21 cellular contexts compared by ENCODE assay signal in the genomic region with DNA sequence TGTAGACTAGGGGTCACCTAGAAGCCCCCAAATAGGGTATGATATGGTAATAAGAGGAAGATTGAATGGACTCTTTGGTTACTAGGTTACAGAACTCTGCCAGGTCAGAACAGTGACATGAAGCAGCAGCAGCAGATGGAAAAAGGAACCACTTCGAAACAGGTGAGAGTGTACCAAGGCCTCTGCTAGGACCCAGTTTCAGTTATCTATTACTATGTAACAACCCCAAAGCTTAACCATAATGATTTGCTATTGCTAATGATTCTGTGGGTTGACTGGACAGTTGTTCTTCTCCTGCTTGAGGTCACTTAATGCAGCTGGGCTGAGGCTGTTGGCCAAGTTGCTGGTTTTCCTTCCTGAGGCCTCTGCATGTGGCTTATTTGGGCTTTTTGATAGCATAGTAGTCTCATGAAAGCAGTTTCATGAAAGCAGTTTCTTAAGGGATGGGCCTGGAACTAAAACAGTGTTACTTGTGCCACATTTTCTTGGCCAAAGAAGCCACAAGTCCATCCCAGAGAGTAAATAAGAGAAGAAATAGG. TPM values are rescaled to one million over a fixed set of nuclear protein-coding genes. Genes with fewer than 3 reads are reported as not detected.
DNase-seq lines count a peak whose midpoint lies in the region; ATAC-seq and TF ChIP-seq lines count a peak whose summit lies in the region.
"Had no signal": no experiment of that assay in that cellular context is flagged by ENCODE, and none has a peak within 500 bp of the region (broad histone marks: within the 10 kb centered on the region; RNA-seq: fewer than 3 reads in every experiment).

No MANE protein-coding gene starts in this region.

- H3K27me3 Mint-ChIP-seq in MCF 10A (ENCODE audit: insufficient read depth, unreplicated experiment) (peaks cover 10% of the 10 kb centered on the region), T-cell (peaks cover 8 to 9% of the 10 kb centered on the region in 2 donors)

- no TSS peak for BruUV-seq in MCF 10A (replicated peaks; lab: Mats Ljungman, UMichigan)
- BruUV-seq in mammary epithelial cell (replicated peaks; lab: Mats Ljungman, UMichigan) = no TSS peak

- no peaks in the 10 kb centered on the region for H3K27me3 ChIP-seq in mammary epithelial cell (ENCODE audit: insufficient read depth, low read length)

- H3K36me3 Mint-ChIP-seq in MCF 10A (ENCODE audit: insufficient read depth, unreplicated experiment) (no peaks in the 10 kb centered on the region), T-cell (no peaks in the 10 kb centered on the region)
- H3K36me3 Mint-ChIP-seq: CD14-positive monocyte had no signal

- no peaks in the 10 kb centered on the region for H3K36me3 ChIP-seq in mammary epithelial cell (ENCODE audit: insufficient read depth, low read length)
- H3K36me3 ChIP-seq: HAP-1 had no signal

- CTCF ChIA-PET in MCF 10A (lab: Yijun Ruan, JAX) (interaction anchor here (0.5 to 1.5 kb wide), 2 partner anchors 12 to 93 kb away, joined by 3 to 5 read pairs; no protein-coding TSS in a partner anchor), mammary epithelial cell (lab: Charles Lee; ENCODE audit: low non-redundant PET) (no interaction called here), T-cell (lab: Charles Lee) (interaction anchor here (0.7 to 1.1 kb wide), 2 partner anchors 89 to 1244 kb away, joined by 3 to 4 read pairs; no protein-coding TSS in a partner anchor)

- H3K4me3 ChIP-seq in mammary epithelial cell (replicated peaks in 1 of 3; ENCODE audit: insufficient read depth in 1 of 3, low read depth in 2 of 3, low read length in 3 of 3) = no peak overlapping the region
- H3K4me3 ChIP-seq in astrocyte of the cerebellum (ENCODE audit: low read depth, low read length) = no peak overlapping the region
- H3K4me3 ChIP-seq in fibroblast of villous mesenchyme (ENCODE audit: low read depth, low read length) = no peak overlapping the region
- H3K4me3 ChIP-seq: HAP-1 had no signal

- in situ Hi-C loops in mammary epithelial cell (cut with MboI; ENCODE audit: low sequenced_read_pairs in 2 of 2) = no loop called here
- in situ Hi-C loops in astrocyte of the cerebellum (cut with HindIII; ENCODE audit: low sequenced_read_pairs) = loop anchor here (5.0 kb wide), 1 partner anchor 229 kb away; no protein-coding TSS in a partner anchor

- H3K27ac ChIP-seq in mammary epithelial cell (ENCODE audit: insufficient read depth, low read depth, low read length) = no peak overlapping the region
- H3K27ac ChIP-seq: 22Rv1 had no signal

- no peaks in the 10 kb centered on the region for H3K4me1 ChIP-seq in mammary epithelial cell (ENCODE audit: insufficient read depth, low read length)
- H3K4me1 ChIP-seq: HAP-1 had no signal

- H3K9me3 ChIP-seq in mammary epithelial cell (replicated peaks; ENCODE audit: insufficient read depth, low read length) = no peaks in the 10 kb centered on the region
- H3K9me3 ChIP-seq: HAP-1, SK-N-SH had no signal

- TF ChIP-seq CTCF in MCF 10A (IDR thresholded peaks at IDR 0.05; ENCODE audit: unreplicated experiment) (no peak), mammary epithelial cell (conservative IDR thresholded peaks at IDR 0.05 in 1 of 2, IDR thresholded peaks at IDR 0.05 in 1 of 2; ENCODE audit: extremely low read depth in 1 of 2, insufficient read depth in 1 of 2, low read depth in 1 of 2, low read length in 2 of 2) (no peak), astrocyte of the cerebellum (IDR thresholded peaks at IDR 0.05; ENCODE audit: low read depth, low read length, missing control alignments) (no peak), fibroblast of villous mesenchyme (IDR thresholded peaks at IDR 0.05; ENCODE audit: insufficient read depth, low read depth, low read length) (no peak)

- ATAC-seq in T-cell (replicated peaks in 1 of 4) = no peak
- no peak for ATAC-seq in HG03025 (IDR thresholded peaks at IDR 0.05; ENCODE audit: low FRiP score, unreplicated experiment)
- ATAC-seq: PC-3 had no signal

- intact Hi-C loops in MCF 10A (cut with micrococcal nuclease) = no loop called here
- intact Hi-C loops in mammary epithelial cell (cut with micrococcal nuclease) = no loop called here

- no peak overlapping the region for H3K9ac ChIP-seq in mammary epithelial cell (ENCODE audit: insufficient read depth, low read length)
- H3K9ac ChIP-seq: SK-N-SH had no signal

- H3K79me2 ChIP-seq in mammary epithelial cell (ENCODE audit: insufficient read depth, low read length) = no peaks in the 10 kb centered on the region

- H3K4me3 Mint-ChIP-seq in MCF 10A (ENCODE audit: unreplicated experiment) (no peak overlapping the region), T-cell (no peak overlapping the region)
- H3K4me3 Mint-ChIP-seq: CD14-positive monocyte had no signal

- 100% methylated on average over 1 of the region's 1 CpG for WGBS in mammary epithelial cell (ENCODE audit: low coverage, missing lambda C conversion rate)

- DNase-seq in MCF 10A (ENCODE audit: unreplicated experiment) (no peak), mammary epithelial cell (no peak), astrocyte of the cerebellum (ENCODE audit: low read depth) (peak; percentile 4), fibroblast of villous mesenchyme (ENCODE audit: low read depth) (peak; percentile 33), T-cell (no peak), NCI-H187 (lab: John Stamatoyannopoulos, UW) (no peak)
- DNase-seq in stimulated activated CD4-positive, alpha-beta T cell treated with anti-CD3 and anti-CD28 coated beads, Interleukin-4, amount 100 ng/mL, for 1 hour = no peak
- DNase-seq: DND-41, MM.1S, NCI-H1105, NCI-H2227 treated with DMSO at 0.1 percent for 48 hours, NCI-H524, NCI-H82, PC-3, RPMI8226, SHP77 treated with DMSO at 0.1 percent for 48 hours, SK-N-SH had no signal

- no peaks in the 10 kb centered on the region for H4K20me1 ChIP-seq in mammary epithelial cell (ENCODE audit: insufficient read depth, low read length)

- dilution Hi-C loops in mammary epithelial cell (cut with HindIII; ENCODE audit: low sequenced_read_pairs) = loop anchor here (5.0 kb wide), 1 partner anchor 84 kb away; no protein-coding TSS in a partner anchor

- H3K9me3 Mint-ChIP-seq in MCF 10A (ENCODE audit: unreplicated experiment) (no peaks in the 10 kb centered on the region), T-cell (no peaks in the 10 kb centered on the region)

- no peak overlapping the region for H2AFZ ChIP-seq in mammary epithelial cell (ENCODE audit: low read depth, low read length)

- H3K27ac Mint-ChIP-seq in MCF 10A (ENCODE audit: low read depth, unreplicated experiment) (peak overlapping the region; percentile 76), T-cell (no peak overlapping the region)

- no peak overlapping the region for H3K4me2 ChIP-seq in mammary epithelial cell (ENCODE audit: insufficient read depth, low read depth, low read length)
- H3K4me2 ChIP-seq: SK-N-SH had no signal

- POLR2A ChIA-PET in MCF 10A (lab: Yijun Ruan, JAX) (no interaction called here), T-cell (lab: Charles Lee) (no interaction called here)

- H3K4me1 Mint-ChIP-seq in MCF 10A (ENCODE audit: insufficient read depth, unreplicated experiment) = peaks cover 6% of the 10 kb centered on the region
- no peaks in the 10 kb centered on the region for H3K4me1 Mint-ChIP-seq in T-cell

RNA-seq across cellular contexts. Expression of a gene that starts 17.6 kb away (rescaled TPM):
- total RNA-seq in MCF 10A (2022) (0.84 and 1.1 TPM in 2 replicates), mammary epithelial cell (under 1 TPM; 0.56 to 0.83 TPM), fibroblast of villous mesenchyme (0.32 and 0.43 TPM in 2 replicates), T-cell (1 to 10 TPM in 1 of 5 donors, under 1 TPM in 4; 0.28 to 1.1 (median 0.82) TPM)
- 1.0 TPM for polyA plus RNA-seq in mammary epithelial cell
- not detected for polyA minus RNA-seq in mammary epithelial cell
- polyA plus RNA-seq: CD14-positive monocyte had no signal

RNA-seq across cellular contexts. Expression of a gene that starts 17.7 kb away (rescaled TPM):
- total RNA-seq in MCF 10A (2022) (51.8 and 54.0 TPM in 2 replicates), mammary epithelial cell (10 to 100 TPM; 42.8 to 50.2 TPM), fibroblast of villous mesenchyme (33.2 and 54.0 TPM in 2 replicates), T-cell (10 to 100 TPM; 47.2 to 59.1 (median 50.6) TPM)
- 79.6 TPM for polyA plus RNA-seq in mammary epithelial cell
- 39.5 TPM for polyA minus RNA-seq in mammary epithelial cell

RNA-seq across cellular contexts. Expression of a gene that starts 27.0 kb away (rescaled TPM):
- total RNA-seq in MCF 10A (2022) = 6.6 and 7.8 TPM in 2 replicates
- total RNA-seq in mammary epithelial cell = 10 to 100 TPM; 10.2 to 14.5 TPM
- 5.5 TPM for polyA plus RNA-seq in mammary epithelial cell
- polyA minus RNA-seq in mammary epithelial cell = 2.2 TPM
- total RNA-seq in fibroblast of villous mesenchyme = 14.2 and 15.1 TPM in 2 replicates
- total RNA-seq in T-cell = 10 to 100 TPM; 23.4 to 40.8 (median 35.2) TPM

RNA-seq across cellular contexts. Expression of a gene that starts 35.4 kb away (rescaled TPM):
- total RNA-seq in MCF 10A (2022) (32.1 and 34.8 TPM in 2 replicates), mammary epithelial cell (10 to 100 TPM; 52.2 to 63.5 TPM), fibroblast of villous mesenchyme (37.1 and 44.8 TPM in 2 replicates), T-cell (10 to 100 TPM; 15.9 to 36.5 (median 24.9) TPM)
- polyA plus RNA-seq in mammary epithelial cell = 48.0 TPM
- polyA minus RNA-seq in mammary epithelial cell = 48.2 TPM

RNA-seq across cellular contexts. Expression of a gene that starts 51.3 kb away (rescaled TPM):
- total RNA-seq in MCF 10A (2022) = 10.1 and 11.5 TPM in 2 replicates
- total RNA-seq in mammary epithelial cell = 10 to 100 TPM; 12.3 to 14.6 TPM
- 15.9 TPM for polyA plus RNA-seq in mammary epithelial cell
- 19.3 TPM for polyA minus RNA-seq in mammary epithelial cell
- total RNA-seq in fibroblast of villous mesenchyme = 6.1 and 7.3 TPM in 2 replicates
- 10 to 100 TPM; 15.2 to 34.6 (median 17.4) TPM for total RNA-seq in T-cell

Comparison
In these comparisons a context has a peak if more than half of its experiments do, and no peak if none do; other contexts are left out.
1. DNase-seq: peak in astrocyte of the cerebellum (single experiment) and fibroblast of villous mesenchyme (single experiment); none in MCF 10A (single experiment), mammary epithelial cell (single experiment), T-cell (0 of 34), NCI-H187 (0 of 2) and stimulated activated CD4-positive, alpha-beta T cell treated with anti-CD3 and anti-CD28 coated beads, Interleukin-4, amount 100 ng/mL, for 1 hour (single experiment).